Comparison of ENCODE assay signal across 21 cellular contexts in the genomic region with DNA sequence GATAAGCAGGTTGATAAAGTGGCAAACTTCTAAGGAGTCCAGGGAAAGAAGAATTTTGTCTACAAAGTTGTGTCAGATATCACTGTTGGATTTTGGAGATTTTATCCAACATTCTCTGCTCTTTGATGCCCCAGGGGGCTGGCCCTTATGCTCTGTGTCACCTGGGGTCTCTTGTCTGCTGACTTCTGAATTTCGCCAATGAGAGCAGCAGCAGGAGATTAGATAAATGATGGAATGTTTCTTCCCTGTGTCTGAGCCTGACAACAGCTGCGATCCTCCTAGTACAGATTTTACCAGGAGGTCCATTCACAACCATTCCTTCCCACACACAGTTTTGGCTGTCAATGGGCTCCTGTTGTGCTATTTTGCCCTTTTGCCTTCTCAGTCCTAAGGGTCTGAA. TPM values are rescaled to one million over a fixed set of nuclear protein-coding genes. Genes with fewer than 3 reads are reported as not detected.
DNase-seq lines count a peak whose midpoint lies in the region; ATAC-seq, FAIRE-seq and TF ChIP-seq lines count a peak whose summit lies in the region.
"Had no signal": no experiment of that assay in that cellular context is flagged by ENCODE, and none has a peak within 500 bp of the region (broad histone marks: within the 10 kb centered on the region; RNA-seq: fewer than 3 reads in every experiment).

No MANE protein-coding gene starts in this region.

- no peak for TF ChIP-seq CTCF in C4-2B (conservative IDR thresholded peaks at IDR 0.05)
- no peak for TF ChIP-seq CTCF in astrocyte (IDR thresholded peaks at IDR 0.05; ENCODE audit: insufficient read depth, low read depth, low read length)
- TF ChIP-seq CTCF in nephron (IDR thresholded peaks at IDR 0.05; ENCODE audit: unreplicated experiment in 3 of 3) = no peak

- H3K36me3 Mint-ChIP-seq in astrocyte (ENCODE audit: low read depth, unreplicated experiment) (no peaks in the 10 kb centered on the region), nephron (ENCODE audit: low read depth) (no peaks in the 10 kb centered on the region)
- no peaks in the 10 kb centered on the region for H3K36me3 Mint-ChIP-seq in activated CD4-positive, alpha-beta memory T cell treated with anti-CD3 and anti-CD28 coated beads for 36 hours

- H3K9me3 ChIP-seq in astrocyte (ENCODE audit: insufficient read depth, low read depth, low read length) = no peaks in the 10 kb centered on the region
- H3K9me3 ChIP-seq: Peyer's patch had no signal

- no peaks in the 10 kb centered on the region for H3K36me3 ChIP-seq in astrocyte (ENCODE audit: insufficient read depth, low read length)
- H3K36me3 ChIP-seq: Peyer's patch had no signal

- no peak overlapping the region for H3K4me3 ChIP-seq in astrocyte (ENCODE audit: insufficient read depth, low read depth, low read length)
- H3K4me3 ChIP-seq: K562, Peyer's patch had no signal

- intact Hi-C loops in activated CD4-positive, alpha-beta memory T cell treated with anti-CD3 and anti-CD28 coated beads for 36 hours (cut with micrococcal nuclease) = loop anchor here (5.0 kb wide), 1 partner anchor 366 kb away; no protein-coding TSS in a partner anchor

- no peak overlapping the region for H3K9ac ChIP-seq in astrocyte (ENCODE audit: low read length)

- ATAC-seq in HG03175 (IDR thresholded peaks at IDR 0.05; ENCODE audit: unreplicated experiment) = no peak
- ATAC-seq: K562 had no signal

- no peaks in the 10 kb centered on the region for H3K79me2 ChIP-seq in astrocyte (ENCODE audit: insufficient read depth, low read length)

- POLR2A ChIA-PET in activated CD4-positive, alpha-beta memory T cell treated with anti-CD3 and anti-CD28 coated beads for 36 hours (lab: Charles Lee) = no interaction called here

- H3K4me3 Mint-ChIP-seq in astrocyte (ENCODE audit: unreplicated experiment) (no peak overlapping the region), nephron (no peak overlapping the region)
- no peak overlapping the region for H3K4me3 Mint-ChIP-seq in activated CD4-positive, alpha-beta memory T cell treated with anti-CD3 and anti-CD28 coated beads for 36 hours
- H3K4me3 Mint-ChIP-seq: HFFc6 had no signal

- H3K9me3 Mint-ChIP-seq in astrocyte (ENCODE audit: unreplicated experiment) = peaks cover 2% of the 10 kb centered on the region
- no peaks in the 10 kb centered on the region for H3K9me3 Mint-ChIP-seq in nephron
- H3K9me3 Mint-ChIP-seq in activated CD4-positive, alpha-beta memory T cell treated with anti-CD3 and anti-CD28 coated beads for 36 hours = no peaks in the 10 kb centered on the region
- H3K9me3 Mint-ChIP-seq: HFFc6 had no signal

- H3K4me1 Mint-ChIP-seq in astrocyte (ENCODE audit: low read depth, unreplicated experiment) (peaks cover 19% of the 10 kb centered on the region), nephron (peaks cover 64% of the 10 kb centered on the region)
- H3K4me1 Mint-ChIP-seq in activated CD4-positive, alpha-beta memory T cell treated with anti-CD3 and anti-CD28 coated beads for 36 hours (ENCODE audit: low read depth) = peaks cover 11% of the 10 kb centered on the region

- CTCF ChIA-PET in activated CD4-positive, alpha-beta memory T cell treated with anti-CD3 and anti-CD28 coated beads for 36 hours (lab: Charles Lee) = no interaction called here

- no peaks in the 10 kb centered on the region for H4K20me1 ChIP-seq in astrocyte (ENCODE audit: insufficient read depth, low read length)

- H3K27ac ChIP-seq in C4-2B = peak overlapping the region; percentile 26; the same call in 1 of the 2 replicates
- H3K27ac ChIP-seq in astrocyte (ENCODE audit: low read depth, low read length) = peak overlapping the region; percentile 7
- H3K27ac ChIP-seq: Peyer's patch had no signal

- no peak for FAIRE-seq in astrocyte (lab: Jason Lieb, UNC)
- FAIRE-seq: HTR-8/SVneo, K562 had no signal

- peaks cover 21% of the 10 kb centered on the region for H3K4me1 ChIP-seq in astrocyte (ENCODE audit: insufficient read depth, low read length)
- H3K4me1 ChIP-seq: Peyer's patch had no signal

- H2AFZ ChIP-seq in astrocyte (ENCODE audit: low read depth, low read length) = no peak overlapping the region

- H3K4me2 ChIP-seq in astrocyte (ENCODE audit: low read length) = peak overlapping the region; percentile 23

- H3K27me3 ChIP-seq in astrocyte (ENCODE audit: insufficient read depth, low read length) = peaks cover 3% of the 10 kb centered on the region
- H3K27me3 ChIP-seq: Peyer's patch had no signal

- H3K27ac Mint-ChIP-seq in astrocyte (ENCODE audit: unreplicated experiment) (no peak overlapping the region), nephron (peak overlapping the region in 2 of 3 experiments; percentile 14 to 76)
- no peak overlapping the region for H3K27ac Mint-ChIP-seq in activated CD4-positive, alpha-beta memory T cell treated with anti-CD3 and anti-CD28 coated beads for 36 hours
- H3K27ac Mint-ChIP-seq: HFFc6 had no signal

- H3K27me3 Mint-ChIP-seq in astrocyte (ENCODE audit: low read depth, unreplicated experiment) (peaks cover 10% of the 10 kb centered on the region), nephron (ENCODE audit: low read depth) (peaks cover 16% of the 10 kb centered on the region)
- H3K27me3 Mint-ChIP-seq in activated CD4-positive, alpha-beta memory T cell treated with anti-CD3 and anti-CD28 coated beads for 36 hours = peaks cover under 1% of the 10 kb centered on the region

- peak; percentile 35 for DNase-seq in ELF-1 (ENCODE audit: low read depth, low spot score)
- DNase-seq in astrocyte (ENCODE audit: low read depth) = no peak
- DNase-seq in effector CD8-positive, alpha-beta T cell (lab: John Stamatoyannopoulos, UW) = no peak
- DNase-seq in activated CD4-positive, alpha-beta memory T cell treated with anti-CD3 and anti-CD28 coated beads for 36 hours = no peak
- DNase-seq: C1 segment of cervical spinal cord; DMS79 treated with DMSO at 0.1 percent for 48 hours; H7; NCI-H1105; NCI-H1694; NCI-H2081 treated with DMSO at 0.1 percent for 48 hours; NK-92 treated with Interleukin-12 subunit alpha and Interleukin-12 subunit beta, amount 100 ng/mL, for 24 hours; Peyer's patch had no signal

RNA-seq across cellular contexts. Expression of a gene that starts 3.2 kb away (rescaled TPM):
- total RNA-seq in astrocyte = not detected in 2 replicates
- not detected for total RNA-seq in activated CD4-positive, alpha-beta memory T cell treated with anti-CD3 and anti-CD28 coated beads for 36 hours
- total RNA-seq: G401, H7, HFFc6, K562, NCI-H460, Peyer's patch, SK-MEL-5 had no signal

Comparison
In these comparisons a context has a peak if more than half of its experiments do, and no peak if none do; other contexts are left out.
1. H3K27ac Mint-ChIP-seq: peak in nephron (2 of 3); none in astrocyte (single experiment) and activated CD4-positive, alpha-beta memory T cell treated with anti-CD3 and anti-CD28 coated beads for 36 hours (single experiment).